ENCODE assay signal across 12 cellular contexts in the genomic region with DNA sequence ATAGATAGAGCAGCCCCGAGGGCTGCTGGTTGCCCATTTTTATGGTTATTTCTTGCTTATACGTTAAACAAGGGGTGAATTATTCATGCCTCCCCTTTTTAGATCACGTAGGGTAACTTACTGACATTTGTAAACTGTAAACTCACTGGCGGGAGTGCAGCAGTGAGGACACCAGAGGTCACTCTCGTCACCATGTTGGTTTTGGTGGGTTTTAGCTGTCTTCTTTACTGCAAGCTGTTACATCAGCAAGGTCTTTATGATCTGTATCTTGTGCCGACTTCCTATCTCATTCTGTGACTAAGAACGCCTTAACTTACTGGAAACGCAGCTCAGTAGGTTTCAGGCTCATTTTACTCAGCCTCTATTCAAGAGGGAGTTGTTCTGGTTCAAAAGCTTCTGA.
DNase-seq lines count a peak whose midpoint lies in the region; ATAC-seq and TF ChIP-seq lines count a peak whose summit lies in the region.
"Had no signal": no experiment of that assay in that cellular context is flagged by ENCODE, and none has a peak within 500 bp of the region (broad histone marks: within the 10 kb centered on the region; RNA-seq: fewer than 3 reads in every experiment).

No MANE protein-coding gene starts in this region.

- H3K36me3 ChIP-seq in OCI-LY1 (ENCODE audit: insufficient read depth, low read length): no peaks in the 10 kb centered on the region
- H3K36me3 ChIP-seq in upper lobe of right lung: no peaks in the 10 kb centered on the region

- no peak overlapping the region for H3K4me3 Mint-ChIP-seq in stimulated activated naive CD8-positive, alpha-beta T cell treated with anti-CD3 and anti-CD28 coated beads, Interleukin-15, amount 100 ng/mL, for 72 hours
- H3K4me3 Mint-ChIP-seq: activated naive CD4-positive, alpha-beta T cell treated with anti-CD3 and anti-CD28 coated beads, Interleukin-2, amount 50 U/mL, for 24 hours; B cell had no signal

- no peaks in the 10 kb centered on the region for H3K4me1 Mint-ChIP-seq in stimulated activated naive CD8-positive, alpha-beta T cell treated with anti-CD3 and anti-CD28 coated beads, Interleukin-15, amount 100 ng/mL, for 72 hours
- H3K4me1 Mint-ChIP-seq: activated naive CD4-positive, alpha-beta T cell treated with anti-CD3 and anti-CD28 coated beads, Interleukin-2, amount 50 U/mL, for 24 hours; B cell had no signal

- no peak overlapping the region for H3K4me2 ChIP-seq in OCI-LY1 (ENCODE audit: low read length)

- H3K4me3 ChIP-seq in OCI-LY1 (ENCODE audit: low read depth, low read length, poor library complexity, severe bottlenecking): no peak overlapping the region
- no peak overlapping the region for H3K4me3 ChIP-seq in epithelial cell of esophagus (ENCODE audit: low read length)
- no peak overlapping the region for H3K4me3 ChIP-seq in upper lobe of right lung

- no peaks in the 10 kb centered on the region for H3K79me2 ChIP-seq in OCI-LY1 (ENCODE audit: insufficient read depth, low read length)

- peak; percentile 57 for ATAC-seq in Right ventricle myocardium superior (ENCODE audit: poor library complexity)
- no peak for ATAC-seq in upper lobe of right lung
- no peak for ATAC-seq in stimulated activated naive CD8-positive, alpha-beta T cell treated with anti-CD3 and anti-CD28 coated beads, Interleukin-15, amount 100 ng/mL, for 72 hours
- ATAC-seq: activated CD4-positive, CD25-positive, alpha-beta regulatory T cell treated with anti-CD3 and anti-CD28 coated beads, Interleukin-2, amount 50 U/mL, for 24 hours had no signal

- H3K27ac Mint-ChIP-seq in stimulated activated naive CD8-positive, alpha-beta T cell treated with anti-CD3 and anti-CD28 coated beads, Interleukin-15, amount 100 ng/mL, for 72 hours: no peak overlapping the region
- H3K27ac Mint-ChIP-seq: activated naive CD4-positive, alpha-beta T cell treated with anti-CD3 and anti-CD28 coated beads, Interleukin-2, amount 50 U/mL, for 24 hours; B cell had no signal

- no peaks in the 10 kb centered on the region for H3K9me3 Mint-ChIP-seq in stimulated activated naive CD8-positive, alpha-beta T cell treated with anti-CD3 and anti-CD28 coated beads, Interleukin-15, amount 100 ng/mL, for 72 hours

- no peaks in the 10 kb centered on the region for H3K9me2 ChIP-seq in OCI-LY1 (ENCODE audit: low read depth, low read length)

- no peaks in the 10 kb centered on the region for H3K4me1 ChIP-seq in OCI-LY1 (ENCODE audit: insufficient read depth, low read length, severe bottlenecking)
- H3K4me1 ChIP-seq in upper lobe of right lung: no peaks in the 10 kb centered on the region

- H3K9ac ChIP-seq in OCI-LY1 (ENCODE audit: low read length): no peak overlapping the region

- H3K27me3 Mint-ChIP-seq in stimulated activated naive CD8-positive, alpha-beta T cell treated with anti-CD3 and anti-CD28 coated beads, Interleukin-15, amount 100 ng/mL, for 72 hours: no peaks in the 10 kb centered on the region
- H3K27me3 Mint-ChIP-seq: activated naive CD4-positive, alpha-beta T cell treated with anti-CD3 and anti-CD28 coated beads, Interleukin-2, amount 50 U/mL, for 24 hours; B cell had no signal

- intact Hi-C loops in Right ventricle myocardium superior (cut with DNase I) (no loop called here), cardiac septum (cut with DNase I) (no loop called here), upper lobe of right lung (cut with DNase I) (no loop called here)

- H4K20me1 ChIP-seq in OCI-LY1 (ENCODE audit: insufficient read depth, low read length): no peaks in the 10 kb centered on the region

- H2AFZ ChIP-seq in OCI-LY1 (ENCODE audit: low read length): no peak overlapping the region

- DNase-seq in Right ventricle myocardium superior (no peak), cardiac septum (ENCODE audit: low spot score) (no peak), epithelial cell of esophagus (ENCODE audit: low read depth) (peak; percentile 39), upper lobe of right lung (no peak), T-helper 2 cell (no peak)
- no peak for DNase-seq in stimulated activated naive CD8-positive, alpha-beta T cell treated with anti-CD3 and anti-CD28 coated beads, Interleukin-15, amount 100 ng/mL, for 72 hours
- no peak for DNase-seq in activated T-cell treated with anti-CD3 and anti-CD28 coated beads, Interleukin-2, amount 50 U/mL, for 1 hour
- DNase-seq: NCI-H2227 treated with DMSO at 0.1 percent for 48 hours had no signal

- H3K27ac ChIP-seq in OCI-LY1 (ENCODE audit: low read depth, low read length, poor library complexity, severe bottlenecking): no peak overlapping the region
- H3K27ac ChIP-seq in upper lobe of right lung: no peak overlapping the region

- H3K27me3 ChIP-seq in OCI-LY1 (ENCODE audit: insufficient read depth, low read length) (no peaks in the 10 kb centered on the region), upper lobe of right lung (no peaks in the 10 kb centered on the region)

- H3K9me3 ChIP-seq in OCI-LY1 (ENCODE audit: low read length) (no peaks in the 10 kb centered on the region), upper lobe of right lung (no peaks in the 10 kb centered on the region)

- TF ChIP-seq CTCF in OCI-LY1 (IDR thresholded peaks at IDR 0.05; ENCODE audit: low read length) (peak; percentile 13; the same call in 1 of the 2 replicates), epithelial cell of esophagus (IDR thresholded peaks at IDR 0.05; ENCODE audit: insufficient read depth, low read depth, low read length, missing control alignments) (peak; percentile 30), upper lobe of right lung (IDR thresholded peaks at IDR 0.05) (peak; percentile 21)

- no peaks in the 10 kb centered on the region for H3F3A ChIP-seq in OCI-LY1 (ENCODE audit: insufficient read depth, low read length)
